In the genomic region with DNA sequence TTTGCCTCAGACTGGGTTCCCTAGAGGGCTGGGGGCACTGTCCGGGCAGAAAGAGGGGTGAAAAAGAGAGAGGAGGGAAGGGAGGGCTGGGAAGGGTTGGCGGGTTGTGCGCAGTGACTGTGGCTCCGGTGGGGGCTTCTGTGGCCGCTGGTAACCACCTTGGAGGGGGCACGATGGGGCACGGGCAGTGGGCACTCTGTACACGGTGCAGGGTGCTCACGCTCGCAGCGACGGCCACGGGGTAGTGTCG, we compare ENCODE assay signal across 8 cellular contexts. TPM values are rescaled to one million over a fixed set of nuclear protein-coding genes. Genes with fewer than 3 reads are reported as not detected.
DNase-seq lines count a peak whose midpoint lies in the region; ATAC-seq and TF ChIP-seq lines count a peak whose summit lies in the region.

No MANE protein-coding gene starts in this region.

- H3K27me3 ChIP-seq in cardiac muscle cell (peaks cover 13% of the 10 kb centered on the region), BE2C (peaks cover 6% of the 10 kb centered on the region; the same call in 1 of the 2 replicates)

- no peak overlapping the region for H3K27ac ChIP-seq in cardiac muscle cell

- H3K4me3 ChIP-seq in cardiac muscle cell (peak overlapping the region; percentile 46), epithelial cell of proximal tubule (ENCODE audit: low read depth, low read length) (peak overlapping the region; percentile 62), BE2C (ENCODE audit: low read depth, low read length) (no peak overlapping the region)

- H3K4me1 Mint-ChIP-seq in nephron progenitor cell: peaks cover 8% of the 10 kb centered on the region

- TF ChIP-seq CTCF in cardiac muscle cell (IDR thresholded peaks at IDR 0.05; ENCODE audit: low read depth, low read length) (no peak), epithelial cell of proximal tubule (conservative IDR thresholded peaks at IDR 0.05; ENCODE audit: low read depth, low read length) (no peak), nephron progenitor cell (IDR thresholded peaks at IDR 0.05) (no peak), BE2C (IDR thresholded peaks at IDR 0.05; ENCODE audit: low read depth, low read length) (no peak)

- H3K36me3 Mint-ChIP-seq in nephron progenitor cell (ENCODE audit: low read depth): no peaks in the 10 kb centered on the region

- H3K27me3 Mint-ChIP-seq in nephron progenitor cell (ENCODE audit: low read depth, poor library complexity): peaks cover 81% of the 10 kb centered on the region

- intact Hi-C loops in cardiac septum (cut with DNase I): no loop called here

- no peak for DNase-seq in cardiac muscle cell (ENCODE audit: low read depth in 1 of 2, low spot score in 1 of 2)
- DNase-seq in cardiac septum (ENCODE audit: low spot score): no peak
- DNase-seq in epithelial cell of proximal tubule (ENCODE audit: low read depth): no peak
- no peak for DNase-seq in nephron progenitor cell
- DNase-seq in BE2C: no peak
- DNase-seq in left lobe of liver (ENCODE audit: low spot score): no peak
- DNase-seq in effector CD4-positive, alpha-beta T cell: no peak
- no peak for DNase-seq in OCI-M1 (lab: John Stamatoyannopoulos, UW)

- H3K4me1 ChIP-seq in cardiac muscle cell (ENCODE audit: low read depth) (no peaks in the 10 kb centered on the region), BE2C (no peaks in the 10 kb centered on the region)

- no peak overlapping the region for H3K27ac Mint-ChIP-seq in nephron progenitor cell

- H3K9me3 ChIP-seq in cardiac muscle cell (ENCODE audit: low read depth) (no peaks in the 10 kb centered on the region), BE2C (0 out of 2 replicates have a peak, but pooled peaks cover 2% of the 10 kb centered on the region)

- H3K4me3 Mint-ChIP-seq in nephron progenitor cell: peak overlapping the region; percentile 76

- no peaks in the 10 kb centered on the region for H3K9me3 Mint-ChIP-seq in nephron progenitor cell

- no peaks in the 10 kb centered on the region for H3K36me3 ChIP-seq in cardiac muscle cell
- H3K36me3 ChIP-seq in BE2C: no peaks in the 10 kb centered on the region

- ATAC-seq in left lobe of liver: no peak

RNA-seq across cellular contexts. Expression of a gene that starts 0.6 kb away (rescaled TPM):
- total RNA-seq in cardiac muscle cell (11.4 and 14.2 TPM in 2 replicates), cardiac septum (1.2 TPM), epithelial cell of proximal tubule (2.5 and 6.1 TPM in 2 replicates), left lobe of liver (7.5 TPM)
- 5.1 and 6.4 TPM in 2 replicates for polyA plus RNA-seq in cardiac muscle cell
- polyA plus RNA-seq in BE2C (2012; ENCODE audit: insufficient read depth, insufficient read length, low read depth): 11.6 TPM

RNA-seq across cellular contexts. Expression of a gene that starts 38.8 kb away (rescaled TPM):
- total RNA-seq in cardiac muscle cell (72.7 and 107 TPM in 2 replicates), cardiac septum (41.5 TPM), epithelial cell of proximal tubule (44.6 and 55.7 TPM in 2 replicates), left lobe of liver (17.1 TPM)
- polyA plus RNA-seq in cardiac muscle cell: 128 and 144 TPM in 2 replicates
- polyA plus RNA-seq in BE2C (2012; ENCODE audit: insufficient read depth, insufficient read length, low read depth): 44.5 TPM
